Comparison of ENCODE assay signal across 26 cellular contexts in genomic region chr1:167141963-167142362, GRCh38. TPM values are rescaled to one million over a fixed set of nuclear protein-coding genes. Genes with fewer than 3 reads are reported as not detected.
"Had no signal": no experiment of that assay in that cellular context is flagged by ENCODE, and none has a peak within 500 bp of the region (broad histone marks: within the 10 kb centered on the region; RNA-seq: fewer than 3 reads in every experiment).

No MANE protein-coding gene starts in this region.

- H3K79me2 ChIP-seq: hepatocyte had no signal

- H3K27me3 ChIP-seq: colonic mucosa, esophagus squamous epithelium, gastroesophageal sphincter, hepatocyte, left lung had no signal

- H3K4me2 ChIP-seq: hepatocyte had no signal

- H3K4me1 ChIP-seq: colonic mucosa, esophagus squamous epithelium, gastroesophageal sphincter, left lung, lower lobe of right lung had no signal

- H3K4me3 ChIP-seq: colonic mucosa, esophagus squamous epithelium, gastroesophageal sphincter, heart left ventricle, hepatocyte, left lung, lower lobe of right lung, mucosa of descending colon had no signal

- H3K36me3 ChIP-seq: colonic mucosa, esophagus squamous epithelium, gastroesophageal sphincter, heart left ventricle, left lung, lower lobe of right lung had no signal

- ATAC-seq: gastroesophageal sphincter, heart left ventricle, left cardiac atrium, left lung, left ventricle myocardium superior, lower lobe of right lung, mucosa of descending colon had no signal

- H3K27ac ChIP-seq: colonic mucosa, esophagus squamous epithelium, gastroesophageal sphincter, heart left ventricle, hepatocyte, left lung, lower lobe of right lung had no signal

- H3K9me3 ChIP-seq: colonic mucosa, esophagus squamous epithelium, gastroesophageal sphincter, lower lobe of right lung, mucosa of descending colon had no signal

- FAIRE-seq: endothelial cell of umbilical vein, islet of Langerhans, keratinocyte had no signal

- H2AFZ ChIP-seq: hepatocyte had no signal

- DNase-seq: colonic mucosa; cortex of kidney; effector memory CD4-positive, alpha-beta T cell; esophagus squamous epithelium; foreskin fibroblast; foreskin melanocyte; heart left ventricle; left cardiac atrium; left lung; left ventricle myocardium superior; lower lobe of right lung; mesenchymal stem cell; mucosa of descending colon; naive B cell had no signal

RNA-seq across cellular contexts. Expression of gene STYXL2, which starts 48.1 kb away (rescaled TPM):
- total RNA-seq: dermis microvascular lymphatic vessel endothelial cell, endothelial cell of umbilical vein, epithelial cell of proximal tubule, kidney epithelial cell, lower leg skin, lung microvascular endothelial cell had no signal
- polyA plus RNA-seq: endothelial cell of umbilical vein, keratinocyte had no signal

RNA-seq across cellular contexts. Expression of gene GPA33, which starts 51.8 kb away (rescaled TPM):
- total RNA-seq: chondrocyte, dermis microvascular lymphatic vessel endothelial cell, endothelial cell of umbilical vein, epithelial cell of proximal tubule, esophagus squamous epithelium, kidney epithelial cell, lung microvascular endothelial cell, myocyte had no signal
- polyA plus RNA-seq: endothelial cell of umbilical vein, keratinocyte had no signal
